ENCODE assay signal across 11 cellular contexts in the genomic region with DNA sequence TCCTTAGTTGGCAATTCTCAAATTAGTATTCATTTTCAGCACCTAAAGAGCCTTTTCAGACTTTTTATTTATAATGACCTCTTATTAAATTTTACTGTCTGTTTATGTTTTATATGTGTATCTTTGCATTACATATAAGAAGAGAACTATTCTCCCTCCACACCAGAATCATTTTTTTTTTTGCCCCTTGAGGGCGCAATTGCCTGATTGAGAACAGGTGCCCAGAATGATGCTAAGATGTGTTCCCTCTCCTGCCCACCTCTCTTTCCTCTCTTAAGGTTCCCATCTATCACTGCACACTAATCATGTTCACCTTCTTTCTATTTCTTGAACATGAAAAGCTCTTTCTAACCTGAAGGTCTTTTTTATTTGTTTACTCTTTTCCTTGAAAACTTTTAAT. TPM values are rescaled to one million over a fixed set of nuclear protein-coding genes. Genes with fewer than 3 reads are reported as not detected.
DNase-seq lines count a peak whose midpoint lies in the region; ATAC-seq and TF ChIP-seq lines count a peak whose summit lies in the region.
"Had no signal": no experiment of that assay in that cellular context is flagged by ENCODE, and none has a peak within 500 bp of the region (broad histone marks: within the 10 kb centered on the region; RNA-seq: fewer than 3 reads in every experiment).

No MANE protein-coding gene starts in this region.

- peak; percentile 51 for DNase-seq in Calu3
- peak; percentile 53 for DNase-seq in NCI-H1092 (lab: John Stamatoyannopoulos, UW)
- peak; percentile 58 for DNase-seq in choroid plexus epithelial cell (ENCODE audit: low read depth)
- no peak for DNase-seq in NCI-H226
- DNase-seq in activated CD4-positive, alpha-beta memory T cell treated with anti-CD3 and anti-CD28 coated beads, Interleukin-2, amount 10 ng/mL, durations not matched to agents 7 days and 5 days = no peak
- DNase-seq in stomach = no peak
- DNase-seq: effector CD8-positive, alpha-beta T cell; sigmoid colon had no signal

- 28 to 64% (median 53%) methylated on average over 1 of the region's 1 CpG for WGBS in stomach, 5 donors

- H3K9me3 ChIP-seq in stomach = no peaks in the 10 kb centered on the region

- peaks cover 0 to 4% (median 0%) of the 10 kb centered on the region in 4 donors for H3K4me1 ChIP-seq in stomach
- H3K4me1 ChIP-seq: sigmoid colon, SJSA1 had no signal

- peak; percentile 81 for ATAC-seq in GM19351 (IDR thresholded peaks at IDR 0.05; ENCODE audit: unreplicated experiment)
- no peak for ATAC-seq in GM19328 (IDR thresholded peaks at IDR 0.05; ENCODE audit: unreplicated experiment)

- CTCF ChIA-PET in Calu3 (lab: Charles Lee) = no interaction called here
- CTCF ChIA-PET in activated CD4-positive, alpha-beta memory T cell treated with anti-CD3 and anti-CD28 coated beads, Interleukin-2, amount 10 ng/mL, durations not matched to agents 7 days and 5 days (lab: Charles Lee) = no interaction called here

- POLR2A ChIA-PET in activated CD4-positive, alpha-beta memory T cell treated with anti-CD3 and anti-CD28 coated beads, Interleukin-2, amount 10 ng/mL, durations not matched to agents 7 days and 5 days (lab: Charles Lee) = no interaction called here

- TF ChIP-seq POLR2A in stomach (IDR thresholded peaks at IDR 0.05) = no peak

- no peak overlapping the region for H3K4me3 Mint-ChIP-seq in Calu3 (ENCODE audit: low read depth, unreplicated experiment)
- H3K4me3 Mint-ChIP-seq in activated CD4-positive, alpha-beta memory T cell treated with anti-CD3 and anti-CD28 coated beads, Interleukin-2, amount 10 ng/mL, durations not matched to agents 7 days and 5 days = no peak overlapping the region

- intact Hi-C loops in Calu3 (cut with micrococcal nuclease; ENCODE audit: unreplicated experiment) = loop anchor here (2.0 to 10.0 kb wide), 6 partner anchors 112 to 663 kb away; no protein-coding TSS in a partner anchor
- intact Hi-C loops in stomach (cut with DNase I; ENCODE audit: low total_unique reads) = no loop called here

- peaks cover 40% of the 10 kb centered on the region for H3K4me1 Mint-ChIP-seq in Calu3 (ENCODE audit: low read depth, unreplicated experiment)
- H3K4me1 Mint-ChIP-seq in activated CD4-positive, alpha-beta memory T cell treated with anti-CD3 and anti-CD28 coated beads, Interleukin-2, amount 10 ng/mL, durations not matched to agents 7 days and 5 days = no peaks in the 10 kb centered on the region

- H3K27me3 Mint-ChIP-seq in Calu3 (ENCODE audit: unreplicated experiment) = no peaks in the 10 kb centered on the region
- H3K27me3 Mint-ChIP-seq in activated CD4-positive, alpha-beta memory T cell treated with anti-CD3 and anti-CD28 coated beads, Interleukin-2, amount 10 ng/mL, durations not matched to agents 7 days and 5 days = no peaks in the 10 kb centered on the region

- TF ChIP-seq EP300 in stomach (IDR thresholded peaks at IDR 0.05) = no peak

- no peak overlapping the region for H3K27ac ChIP-seq in stomach
- H3K27ac ChIP-seq: sigmoid colon, SJSA1 had no signal

- no TSS peak for BruUV-seq in Calu3 (replicated peaks; lab: Mats Ljungman, UMichigan)

- H3K9me3 Mint-ChIP-seq in Calu3 (ENCODE audit: low read depth, unreplicated experiment) = no peaks in the 10 kb centered on the region
- peaks cover 3% of the 10 kb centered on the region for H3K9me3 Mint-ChIP-seq in activated CD4-positive, alpha-beta memory T cell treated with anti-CD3 and anti-CD28 coated beads, Interleukin-2, amount 10 ng/mL, durations not matched to agents 7 days and 5 days

- no peak for TF ChIP-seq CTCF in Calu3 (IDR thresholded peaks at IDR 0.05; ENCODE audit: unreplicated experiment)
- peak; percentile 69 for TF ChIP-seq CTCF in choroid plexus epithelial cell (conservative IDR thresholded peaks at IDR 0.05; ENCODE audit: low read depth, low read length)
- TF ChIP-seq CTCF in stomach (IDR thresholded peaks at IDR 0.05) = no peak

- H3K4me3 ChIP-seq in choroid plexus epithelial cell (ENCODE audit: low read depth, low read length) = no peak overlapping the region
- no peak overlapping the region for H3K4me3 ChIP-seq in stomach
- H3K4me3 ChIP-seq: sigmoid colon, SJSA1 had no signal

- H3K27ac Mint-ChIP-seq in Calu3 (ENCODE audit: unreplicated experiment) = peak overlapping the region; percentile 42
- H3K27ac Mint-ChIP-seq in activated CD4-positive, alpha-beta memory T cell treated with anti-CD3 and anti-CD28 coated beads, Interleukin-2, amount 10 ng/mL, durations not matched to agents 7 days and 5 days = no peak overlapping the region

- no peaks in the 10 kb centered on the region for H3K36me3 ChIP-seq in stomach
- H3K36me3 ChIP-seq: sigmoid colon, SJSA1 had no signal

- no peaks in the 10 kb centered on the region for H3K27me3 ChIP-seq in stomach
- H3K27me3 ChIP-seq: sigmoid colon, SJSA1 had no signal

- H3K36me3 Mint-ChIP-seq in Calu3 (ENCODE audit: insufficient read depth, unreplicated experiment) = no peaks in the 10 kb centered on the region
- H3K36me3 Mint-ChIP-seq in activated CD4-positive, alpha-beta memory T cell treated with anti-CD3 and anti-CD28 coated beads, Interleukin-2, amount 10 ng/mL, durations not matched to agents 7 days and 5 days (ENCODE audit: low read depth) = no peaks in the 10 kb centered on the region

RNA-seq across cellular contexts. Expression of gene ADAM29, which starts 44.2 kb away (rescaled TPM):
- not detected in 2 replicates for total RNA-seq in Calu3 (2022)
- not detected for total RNA-seq in activated CD4-positive, alpha-beta memory T cell treated with anti-CD3 and anti-CD28 coated beads, Interleukin-2, amount 10 ng/mL, durations not matched to agents 7 days and 5 days
- not detected for total RNA-seq in stomach
- polyA plus RNA-seq in stomach = not detected
- total RNA-seq: sigmoid colon, SJSA1 had no signal
- polyA plus RNA-seq: sigmoid colon had no signal

RNA-seq across cellular contexts. Expression of gene GLRA3, which starts 44.9 kb away (rescaled TPM):
- total RNA-seq in Calu3 (2022) (0.07 and 0.12 TPM in 2 replicates), stomach (under 1 TPM in 1 of 5 donors, not detected in 4; 0.18 TPM)
- total RNA-seq in activated CD4-positive, alpha-beta memory T cell treated with anti-CD3 and anti-CD28 coated beads, Interleukin-2, amount 10 ng/mL, durations not matched to agents 7 days and 5 days = not detected
- polyA plus RNA-seq in stomach = under 1 TPM in 1 of 3 donors, not detected in 2; 0.06 TPM
- total RNA-seq: SJSA1 had no signal

Comparison
In these comparisons a context has a peak if more than half of its experiments do, and no peak if none do; other contexts are left out.
1. DNase-seq: peak in Calu3 (single experiment), NCI-H1092 (single experiment) and choroid plexus epithelial cell (single experiment); none in NCI-H226 (single experiment), activated CD4-positive, alpha-beta memory T cell treated with anti-CD3 and anti-CD28 coated beads, Interleukin-2, amount 10 ng/mL, durations not matched to agents 7 days and 5 days (single experiment) and stomach (single experiment).